Comparison of ENCODE assay signal across 8 cellular contexts in the genomic region with DNA sequence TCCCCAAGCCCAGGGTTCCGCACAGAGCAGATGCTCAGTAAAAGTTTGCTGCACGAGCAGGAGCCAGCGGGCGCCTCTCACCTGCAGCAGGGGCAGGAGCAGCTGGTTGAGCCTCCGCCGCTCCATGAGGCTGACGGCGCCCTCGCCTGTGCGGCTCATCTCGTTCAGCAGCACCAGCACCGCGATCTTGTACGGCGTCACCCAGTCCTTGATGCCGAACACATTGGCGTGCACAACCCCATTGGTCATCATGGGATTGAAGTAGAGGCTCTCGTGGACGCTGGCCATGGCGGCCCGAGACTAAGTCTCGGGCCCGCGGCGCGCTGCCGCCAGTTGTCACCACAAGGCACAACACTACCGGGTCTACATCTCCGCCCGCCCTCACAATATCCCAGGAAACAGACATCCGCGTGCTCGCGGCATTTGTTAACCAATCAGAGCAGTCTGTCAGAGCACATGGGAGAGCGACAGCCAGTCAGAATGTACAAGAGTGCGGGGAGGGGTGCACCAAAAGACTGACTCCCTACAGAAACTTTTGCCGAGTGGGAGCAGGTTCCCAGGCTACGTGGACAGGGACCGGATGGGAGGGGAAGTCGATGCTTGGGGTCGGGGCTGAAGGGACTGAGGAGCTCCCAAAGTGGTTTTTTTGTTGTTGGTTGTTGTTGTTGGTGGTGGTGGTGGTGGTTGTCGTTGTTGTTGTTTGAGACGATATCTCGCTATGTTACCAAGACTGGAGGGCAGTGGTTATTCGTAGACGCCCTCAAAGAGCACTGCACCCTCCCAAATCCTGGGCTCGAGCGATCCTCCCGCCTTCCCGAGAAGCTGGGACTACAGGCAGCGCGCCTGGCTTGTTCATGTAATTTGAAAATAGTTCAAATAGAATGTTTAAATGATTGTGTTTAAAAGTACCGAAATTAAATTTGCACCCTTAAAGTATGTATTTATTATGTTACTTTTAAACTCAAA. TPM values are rescaled to one million over a fixed set of nuclear protein-coding genes. Genes with fewer than 3 reads are reported as not detected.
DNase-seq lines count a peak whose midpoint lies in the region; ATAC-seq, FAIRE-seq and TF ChIP-seq lines count a peak whose summit lies in the region.

A gene with protein sequence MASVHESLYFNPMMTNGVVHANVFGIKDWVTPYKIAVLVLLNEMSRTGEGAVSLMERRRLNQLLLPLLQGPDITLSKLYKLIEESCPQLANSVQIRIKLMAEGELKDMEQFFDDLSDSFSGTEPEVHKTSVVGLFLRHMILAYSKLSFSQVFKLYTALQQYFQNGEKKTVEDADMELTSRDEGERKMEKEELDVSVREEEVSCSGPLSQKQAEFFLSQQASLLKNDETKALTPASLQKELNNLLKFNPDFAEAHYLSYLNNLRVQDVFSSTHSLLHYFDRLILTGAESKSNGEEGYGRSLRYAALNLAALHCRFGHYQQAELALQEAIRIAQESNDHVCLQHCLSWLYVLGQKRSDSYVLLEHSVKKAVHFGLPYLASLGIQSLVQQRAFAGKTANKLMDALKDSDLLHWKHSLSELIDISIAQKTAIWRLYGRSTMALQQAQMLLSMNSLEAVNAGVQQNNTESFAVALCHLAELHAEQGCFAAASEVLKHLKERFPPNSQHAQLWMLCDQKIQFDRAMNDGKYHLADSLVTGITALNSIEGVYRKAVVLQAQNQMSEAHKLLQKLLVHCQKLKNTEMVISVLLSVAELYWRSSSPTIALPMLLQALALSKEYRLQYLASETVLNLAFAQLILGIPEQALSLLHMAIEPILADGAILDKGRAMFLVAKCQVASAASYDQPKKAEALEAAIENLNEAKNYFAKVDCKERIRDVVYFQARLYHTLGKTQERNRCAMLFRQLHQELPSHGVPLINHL (minus strand): TSS at position 359 of the 966 bp plus-strand sequence. CDS start 71 bp downstream, at position 288.

- DNase-seq in Ammon's horn (ENCODE audit: low spot score), result peak; percentile 98
- peak; percentile 99 for DNase-seq in NCI-H510A treated with DMSO at 0.1 percent for 48 hours (lab: John Stamatoyannopoulos, UW)
- peak; percentile 79 to 84 for DNase-seq in activated CD4-positive, alpha-beta T cell treated with anti-CD3 and anti-CD28 coated beads for 24 hours (ENCODE audit: low read depth in 2 of 2)
- peak; percentile 97 for DNase-seq in chondrocyte (ENCODE audit: low spot score)
- DNase-seq in kidney, result peak; percentile 97
- DNase-seq in stimulated activated CD4-positive, alpha-beta T cell treated with anti-CD3 and anti-CD28 coated beads, Interleukin-15, amount 100 ng/mL, for 24 hours, result peak; percentile 94

- H3K4me1 Mint-ChIP-seq in chondrocyte (ENCODE audit: low read depth), result peaks cover 26% of the 10 kb centered on the region

- peak within 1 kb of the TSS; percentile 85 to 97 for H3K9ac ChIP-seq in kidney (ENCODE audit: low read length in 2 of 2)

- H3K9me3 ChIP-seq in kidney (ENCODE audit: control insufficient read depth in 1 of 2, low read length in 2 of 2), result no peaks in the 10 kb centered on the region

- peak within 1 kb of the TSS; percentile 84 for H3K4me3 Mint-ChIP-seq in chondrocyte (ENCODE audit: unreplicated experiment)

- peaks cover 0 to 5% of the 10 kb centered on the region in 2 donors for H3K4me1 ChIP-seq in kidney (ENCODE audit: control insufficient read depth in 1 of 2, insufficient read depth in 1 of 2, low read depth in 1 of 2, low read length in 2 of 2)

- H3K27ac Mint-ChIP-seq in chondrocyte (ENCODE audit: unreplicated experiment), result peak within 1 kb of the TSS; percentile 98

- peak within 1 kb of the TSS; percentile 91 to 98 for H3K4me3 ChIP-seq in kidney (ENCODE audit: low read length in 2 of 2)

- H3K27ac ChIP-seq in kidney (ENCODE audit: low read depth in 2 of 2, low read length in 2 of 2), result peak within 1 kb of the TSS; percentile 40 to 82

- peak; percentile 96 for ATAC-seq in HG03439 (IDR thresholded peaks at IDR 0.05; ENCODE audit: unreplicated experiment)

- TF ChIP-seq CTCF in chondrocyte (IDR thresholded peaks at IDR 0.05) (peak; percentile 44), kidney (IDR thresholded peaks at IDR 0.05; ENCODE audit: borderline replicate concordance, extremely low read depth, insufficient read depth) (no peak)

- H3K36me3 ChIP-seq in kidney (ENCODE audit: control insufficient read depth in 1 of 2, insufficient read depth in 2 of 2, low read length in 2 of 2), result peaks cover 0 to 5% of the 10 kb centered on the region in 2 donors

- intact Hi-C loops in kidney (cut with DNase I), result no loop called here

- no peaks in the 10 kb centered on the region for H3K36me3 Mint-ChIP-seq in chondrocyte (ENCODE audit: low read depth)

- TF ChIP-seq POLR2A in GM19193 (IDR thresholded peaks at IDR 0.05; ENCODE audit: extremely low read depth, insufficient read depth, insufficient read length), result peak; percentile 99

- peak; percentile 81 for FAIRE-seq in kidney (lab: Jason Lieb, UNC)

- no peaks in the 10 kb centered on the region for H3K27me3 Mint-ChIP-seq in chondrocyte (ENCODE audit: low read depth)

- H3K9me3 Mint-ChIP-seq in chondrocyte (ENCODE audit: low read depth), result no peaks in the 10 kb centered on the region

RNA-seq across cellular contexts. Expression of the gene that starts here (rescaled TPM):
- total RNA-seq in chondrocyte, result 106 to 178 TPM (median 111 TPM) in 3 replicates
- 84.3 TPM for total RNA-seq in kidney
- polyA plus RNA-seq in kidney (ENCODE audit: insufficient read depth, low read depth, low replicate concordance), result 85.1 TPM

Comparison
In these comparisons a context has a peak if more than half of its experiments do, and no peak if none do; other contexts are left out.
1. Peak in every context shown above with its lines: DNase-seq, ATAC-seq, H3K4me3 ChIP-seq and H3K27ac ChIP-seq.